ENCODE assay signal across 9 cellular contexts in genomic region chr11:10752061-10752460, GRCh38. TPM values are rescaled to one million over a fixed set of nuclear protein-coding genes. Genes with fewer than 3 reads are reported as not detected.
A peak's percentile ranks its signal among the peaks of the same experiment; 100 is the strongest.
DNase-seq lines count a peak whose midpoint lies in the region; ATAC-seq, FAIRE-seq and TF ChIP-seq lines count a peak whose summit lies in the region.
"Had no signal": no experiment of that assay in that cellular context is flagged by ENCODE, and none has a peak within 500 bp of the region (broad histone marks: within the 10 kb centered on the region; RNA-seq: fewer than 3 reads in every experiment).

No MANE protein-coding gene starts in this region.

- H4K20me1 ChIP-seq in OCI-LY1 (ENCODE audit: insufficient read depth, low read length) (no peaks in the 10 kb centered on the region), osteoblast (ENCODE audit: insufficient read depth, low read length) (peaks cover 14% of the 10 kb centered on the region)

- H3K4me1 ChIP-seq in OCI-LY1 (ENCODE audit: insufficient read depth, low read length, severe bottlenecking), result peaks cover 16% of the 10 kb centered on the region
- peaks cover 9% of the 10 kb centered on the region for H3K4me1 ChIP-seq in osteoblast (ENCODE audit: insufficient read depth, low read length)

- peaks cover 19% of the 10 kb centered on the region for H3K4me1 Mint-ChIP-seq in Calu3 (ENCODE audit: low read depth, unreplicated experiment)

- intact Hi-C loops in Calu3 (cut with micrococcal nuclease; ENCODE audit: unreplicated experiment), result no loop called here

- H3K9me3 ChIP-seq in OCI-LY1 (ENCODE audit: low read length), result no peaks in the 10 kb centered on the region
- H3K9me3 ChIP-seq in osteoblast (ENCODE audit: low read depth, low read length), result no peaks in the 10 kb centered on the region

- H3K27me3 ChIP-seq in OCI-LY1 (ENCODE audit: insufficient read depth, low read length) (no peaks in the 10 kb centered on the region), osteoblast (ENCODE audit: insufficient read depth, low read length) (no peaks in the 10 kb centered on the region)

- peak overlapping the region; percentile 87 for H3K27ac Mint-ChIP-seq in Calu3 (ENCODE audit: unreplicated experiment)

- FAIRE-seq in H54 (lab: Jason Lieb, UNC), result no peak

- TSS peak; percentile 31 for BruUV-seq in Calu3 (replicated peaks; lab: Mats Ljungman, UMichigan)

- H3K4me2 ChIP-seq in OCI-LY1 (ENCODE audit: low read length), result peak overlapping the region; percentile 81
- peak overlapping the region; percentile 96 for H3K4me2 ChIP-seq in osteoblast (ENCODE audit: insufficient read depth, low read length)

- H3K9ac ChIP-seq in OCI-LY1 (ENCODE audit: low read length), result peak overlapping the region; percentile 76

- H3K79me2 ChIP-seq in OCI-LY1 (ENCODE audit: insufficient read depth, low read length), result peaks cover 14% of the 10 kb centered on the region; the same call in 1 of the 2 replicates
- H3K79me2 ChIP-seq in osteoblast (ENCODE audit: insufficient read depth, low read length), result peaks cover 24% of the 10 kb centered on the region

- no peak overlapping the region for H2AFZ ChIP-seq in OCI-LY1 (ENCODE audit: low read length)
- H2AFZ ChIP-seq in osteoblast (ENCODE audit: low read length), result peak overlapping the region; percentile 96

- CTCF ChIA-PET in Calu3 (lab: Charles Lee), result interaction anchor here (1.4 kb wide), 1 partner anchor 258 kb away, joined by 3 read pairs; no protein-coding TSS in a partner anchor

- H3K36me3 ChIP-seq in OCI-LY1 (ENCODE audit: insufficient read depth, low read length), result peaks cover 36% of the 10 kb centered on the region
- H3K36me3 ChIP-seq in osteoblast (ENCODE audit: insufficient read depth, low read length), result peaks cover 41% of the 10 kb centered on the region

- DNase-seq in Calu3 (no peak), epithelial cell of esophagus (ENCODE audit: low read depth) (peak; percentile 67), osteoblast (ENCODE audit: insufficient read length, low spot score, missing footprints) (no peak), H54 (ENCODE audit: insufficient read length, low spot score) (no peak), HCEC 1CT (no peak), NCI-H510A (lab: John Stamatoyannopoulos, UW) (no peak)
- DNase-seq: stimulated activated CD4-positive, alpha-beta T cell treated with anti-CD3 and anti-CD28 coated beads, Interleukin-2, amount 100 ng/mL, for 48 hours had no signal

- peaks cover 30% of the 10 kb centered on the region for H3K36me3 Mint-ChIP-seq in Calu3 (ENCODE audit: insufficient read depth, unreplicated experiment)

- H3K4me3 ChIP-seq in OCI-LY1 (ENCODE audit: low read depth, low read length, poor library complexity, severe bottlenecking), result peak overlapping the region; percentile 89
- peak overlapping the region; percentile 94 for H3K4me3 ChIP-seq in epithelial cell of esophagus (ENCODE audit: low read length)
- H3K4me3 ChIP-seq in osteoblast (ENCODE audit: insufficient read depth, low read length), result peak overlapping the region; percentile 99

- ATAC-seq in GM19452 (IDR thresholded peaks at IDR 0.05; ENCODE audit: unreplicated experiment), result no peak

- no peak for TF ChIP-seq POLR2A in H54 (IDR thresholded peaks at IDR 0.05; ENCODE audit: low read depth, low read length)

- H3K4me3 Mint-ChIP-seq in Calu3 (ENCODE audit: low read depth, unreplicated experiment), result peak overlapping the region; percentile 94

- H3K9me2 ChIP-seq in OCI-LY1 (ENCODE audit: low read depth, low read length), result no peaks in the 10 kb centered on the region

- no peak overlapping the region for H3K27ac ChIP-seq in OCI-LY1 (ENCODE audit: low read depth, low read length, poor library complexity, severe bottlenecking)
- H3K27ac ChIP-seq in osteoblast (ENCODE audit: low read depth, low read length), result peak overlapping the region; percentile 84

- no peaks in the 10 kb centered on the region for H3F3A ChIP-seq in OCI-LY1 (ENCODE audit: insufficient read depth, low read length)

- TF ChIP-seq CTCF in Calu3 (IDR thresholded peaks at IDR 0.05; ENCODE audit: unreplicated experiment), result no peak
- no peak for TF ChIP-seq CTCF in OCI-LY1 (IDR thresholded peaks at IDR 0.05; ENCODE audit: low read length)
- TF ChIP-seq CTCF in epithelial cell of esophagus (IDR thresholded peaks at IDR 0.05; ENCODE audit: insufficient read depth, low read depth, low read length, missing control alignments), result no peak
- no peak for TF ChIP-seq CTCF in osteoblast (IDR thresholded peaks at IDR 0.05; ENCODE audit: extremely low read depth, low read depth, low read length)

- H3K9me3 Mint-ChIP-seq in Calu3 (ENCODE audit: low read depth, unreplicated experiment), result no peaks in the 10 kb centered on the region

- H3K27me3 Mint-ChIP-seq in Calu3 (ENCODE audit: unreplicated experiment), result no peaks in the 10 kb centered on the region

RNA-seq across cellular contexts. Expression of gene CTR9, which starts 1.0 kb away (rescaled TPM):
- total RNA-seq in Calu3 (2022) (31.4 and 34.0 TPM in 2 replicates), osteoblast (25.0 and 27.4 TPM in 2 replicates)

RNA-seq across cellular contexts. Expression of gene EIF4G2, which starts 56.7 kb away (rescaled TPM):
- total RNA-seq in Calu3 (2022) (690 and 772 TPM in 2 replicates), osteoblast (748 and 782 TPM in 2 replicates)

RNA-seq across cellular contexts. Expression of gene IRAG1, which starts 58.5 kb away (rescaled TPM):
- total RNA-seq in Calu3 (2022) (not detected in 2 replicates), osteoblast (2.7 and 4.3 TPM in 2 replicates)
